8 cellular contexts compared by ENCODE assay signal in genomic region chr2:207408086-207408794, GRCh38.
A peak's percentile ranks its signal among the peaks of the same experiment; 100 is the strongest.
DNase-seq lines count a peak whose midpoint lies in the region; ATAC-seq and TF ChIP-seq lines count a peak whose summit lies in the region.

No MANE protein-coding gene starts in this region.

- DNase-seq in COR-L47 (lab: John Stamatoyannopoulos, UW) (peak; percentile 98), NCI-H1105 treated with DMSO at 0.1 percent for 48 hours (lab: John Stamatoyannopoulos, UW) (peak; percentile 98), adipocyte (ENCODE audit: low read depth) (no peak)
- DNase-seq in activated naive CD4-positive, alpha-beta T cell treated with anti-CD3 and anti-CD28 coated beads for 36 hours = no peak
- no peak for DNase-seq in activated CD4-positive, alpha-beta T cell treated with anti-CD3 and anti-CD28 coated beads, Interleukin-2, amount 50 U/mL, for 4 hours

- H3K4me3 Mint-ChIP-seq in activated naive CD4-positive, alpha-beta T cell treated with anti-CD3 and anti-CD28 coated beads for 36 hours = no peak overlapping the region

- peak overlapping the region; percentile 71 for H2AFZ ChIP-seq in parathyroid adenoma

- no peaks in the 10 kb centered on the region for H3K4me1 Mint-ChIP-seq in activated naive CD4-positive, alpha-beta T cell treated with anti-CD3 and anti-CD28 coated beads for 36 hours (ENCODE audit: low read depth)

- no peaks in the 10 kb centered on the region for H3K27me3 ChIP-seq in adipocyte (replicated peaks; ENCODE audit: control insufficient read depth, insufficient read depth, low read length)
- H3K27me3 ChIP-seq in parathyroid adenoma (ENCODE audit: control insufficient read depth, insufficient read depth, low read length) = no peaks in the 10 kb centered on the region

- H3K36me3 ChIP-seq in adipocyte (ENCODE audit: control insufficient read depth, insufficient read depth, low read length, severe bottlenecking) = no peaks in the 10 kb centered on the region
- no peaks in the 10 kb centered on the region for H3K36me3 ChIP-seq in parathyroid adenoma (ENCODE audit: control insufficient read depth, insufficient read depth, low read length)

- H3K9ac ChIP-seq in adipocyte (ENCODE audit: low read length) (no peak overlapping the region), parathyroid adenoma (no peak overlapping the region)

- H3K36me3 Mint-ChIP-seq in activated naive CD4-positive, alpha-beta T cell treated with anti-CD3 and anti-CD28 coated beads for 36 hours (ENCODE audit: low read depth) = no peaks in the 10 kb centered on the region

- H3K9me3 Mint-ChIP-seq in activated naive CD4-positive, alpha-beta T cell treated with anti-CD3 and anti-CD28 coated beads for 36 hours = no peaks in the 10 kb centered on the region

- intact Hi-C loops in activated naive CD4-positive, alpha-beta T cell treated with anti-CD3 and anti-CD28 coated beads for 36 hours (cut with micrococcal nuclease) = no loop called here

- H3K27ac Mint-ChIP-seq in activated naive CD4-positive, alpha-beta T cell treated with anti-CD3 and anti-CD28 coated beads for 36 hours = no peak overlapping the region

- H3K4me2 ChIP-seq in parathyroid adenoma (ENCODE audit: low read length) = no peak overlapping the region

- CTCF ChIA-PET in activated naive CD4-positive, alpha-beta T cell treated with anti-CD3 and anti-CD28 coated beads for 36 hours (lab: Charles Lee) = no interaction called here

- no peaks in the 10 kb centered on the region for H3K27me3 Mint-ChIP-seq in activated naive CD4-positive, alpha-beta T cell treated with anti-CD3 and anti-CD28 coated beads for 36 hours (ENCODE audit: low read depth)

- no peaks in the 10 kb centered on the region for H3K9me3 ChIP-seq in adipocyte (ENCODE audit: control insufficient read depth, low read length)
- H3K9me3 ChIP-seq in parathyroid adenoma (ENCODE audit: control insufficient read depth, low read length) = no peaks in the 10 kb centered on the region

- H3K79me2 ChIP-seq in parathyroid adenoma = no peaks in the 10 kb centered on the region

- H3K4me1 ChIP-seq in adipocyte (ENCODE audit: control insufficient read depth, insufficient read depth, low read length) (peaks cover 18% of the 10 kb centered on the region), parathyroid adenoma (peaks cover 15% of the 10 kb centered on the region)

- peak overlapping the region; percentile 28 for H3K4me3 ChIP-seq in adipocyte (ENCODE audit: low read length)
- H3K4me3 ChIP-seq in parathyroid adenoma (ENCODE audit: low read depth, low read length) = no peak overlapping the region

- no peak for TF ChIP-seq CTCF in parathyroid adenoma (IDR thresholded peaks at IDR 0.05)

- peak; percentile 95 for ATAC-seq in GM21825 (IDR thresholded peaks at IDR 0.05; ENCODE audit: unreplicated experiment)
- no peak for ATAC-seq in HG03135 (IDR thresholded peaks at IDR 0.05; ENCODE audit: unreplicated experiment)

- no peak overlapping the region for H3K27ac ChIP-seq in parathyroid adenoma

Comparison
In these comparisons a context has a peak if more than half of its experiments do, and no peak if none do; other contexts are left out.
1. DNase-seq: peak in COR-L47 (single experiment) and NCI-H1105 treated with DMSO at 0.1 percent for 48 hours (single experiment); none in adipocyte (single experiment), activated naive CD4-positive, alpha-beta T cell treated with anti-CD3 and anti-CD28 coated beads for 36 hours (single experiment) and activated CD4-positive, alpha-beta T cell treated with anti-CD3 and anti-CD28 coated beads, Interleukin-2, amount 50 U/mL, for 4 hours (0 of 2).